Comparison of ENCODE assay signal across 8 cellular contexts in genomic region chr3:186783070-186783730, GRCh38. TPM values are rescaled to one million over a fixed set of nuclear protein-coding genes. Genes with fewer than 3 reads are reported as not detected.
DNase-seq lines count a peak whose midpoint lies in the region; ATAC-seq lines count a peak whose summit lies in the region.

TSS of gene EIF4A2 (plus strand) at chr3:186783577. CDS start at chr3:186783611, 34 bp downstream.

- peak within 1 kb of the TSS; percentile 90 for H2BK120ac ChIP-seq in mesenchymal stem cell (ENCODE audit: low read depth, low read length)

- CTCF ChIA-PET in activated CD8-positive, alpha-beta memory T cell treated with anti-CD3 and anti-CD28 coated beads, Interleukin-2, amount 10 ng/mL, durations not matched to agents 7 days and 5 days (lab: Charles Lee): interaction anchor here (1.0 to 3.4 kb wide), 8 partner anchors 11 to 356 kb away, joined by 3 to 24 read pairs (median 6); partner anchors contain the start of gene RPL39L

- H3K9ac ChIP-seq in HUES6 (ENCODE audit: low read length) (peak within 1 kb of the TSS; percentile 100), NT2/D1 (ENCODE audit: insufficient read length, low read depth) (peak within 1 kb of the TSS; percentile 100), mesenchymal stem cell (ENCODE audit: low read length) (peak within 1 kb of the TSS; percentile 99)

- peak within 1 kb of the TSS; percentile 80 for H3K4me3 ChIP-seq in HUES6 (ENCODE audit: low read depth, low read length)
- H3K4me3 ChIP-seq in NT2/D1 (ENCODE audit: insufficient read length, low read depth): peak within 1 kb of the TSS; percentile 99
- peak within 1 kb of the TSS; percentile 96 to 100 for H3K4me3 ChIP-seq in mesenchymal stem cell (ENCODE audit: insufficient read depth in 1 of 2, low read depth in 1 of 2, low read length in 2 of 2)

- peak within 1 kb of the TSS; percentile 91 for H4K8ac ChIP-seq in mesenchymal stem cell (ENCODE audit: low read length)

- H2AFZ ChIP-seq in mesenchymal stem cell (ENCODE audit: low read depth, low read length): peak within 1 kb of the TSS; percentile 61

- H3K4me1 ChIP-seq in HUES6 (ENCODE audit: control insufficient read depth, insufficient read depth, low read length) (0 out of 2 replicates have a peak, but pooled peaks cover 9% of the 10 kb centered on the region), NT2/D1 (ENCODE audit: insufficient read depth, insufficient read length) (no peaks in the 10 kb centered on the region), mesenchymal stem cell (ENCODE audit: control insufficient read depth, insufficient read depth, low read depth, low read length) (no peaks in the 10 kb centered on the region)

- H3K9me3 Mint-ChIP-seq in activated CD8-positive, alpha-beta memory T cell treated with anti-CD3 and anti-CD28 coated beads, Interleukin-2, amount 10 ng/mL, durations not matched to agents 7 days and 5 days (ENCODE audit: low read depth): no peaks in the 10 kb centered on the region
- no peaks in the 10 kb centered on the region for H3K9me3 Mint-ChIP-seq in effector memory CD8-positive, alpha-beta T cell

- peak within 1 kb of the TSS; percentile 100 for H3K27ac ChIP-seq in HUES6 (ENCODE audit: low read depth, low read length)
- H3K27ac ChIP-seq in mesenchymal stem cell (ENCODE audit: low read length, poor library complexity, severe bottlenecking): peak within 1 kb of the TSS; percentile 100

- DNase-seq in COLO829 (ENCODE audit: low spot score) (peak; percentile 93), NT2/D1 (ENCODE audit: low read depth, low spot score) (peak; percentile 86), mesenchymal stem cell (peak; percentile 93)
- peak; percentile 93 for DNase-seq in activated CD8-positive, alpha-beta memory T cell treated with anti-CD3 and anti-CD28 coated beads, Interleukin-2, amount 10 ng/mL, durations not matched to agents 7 days and 5 days
- peak; percentile 89 to 91 (median 90) for DNase-seq in effector memory CD8-positive, alpha-beta T cell
- DNase-seq in stimulated activated CD8-positive, alpha-beta memory T cell treated with anti-CD3 and anti-CD28 coated beads, Interleukin-12 subunit alpha, Interleukin-12 subunit beta, amount 100 ng/mL, for 1 hour (ENCODE audit: low read depth): peak; percentile 87

- H3K4me2 ChIP-seq in mesenchymal stem cell (ENCODE audit: low read length, poor library complexity, severe bottlenecking): peak within 1 kb of the TSS; percentile 82

- H3K27me3 ChIP-seq in HUES6 (ENCODE audit: control insufficient read depth, insufficient read depth, low read length) (no peaks in the 10 kb centered on the region), NT2/D1 (ENCODE audit: insufficient read depth, insufficient read length) (no peaks in the 10 kb centered on the region), mesenchymal stem cell (ENCODE audit: control insufficient read depth in 1 of 2, insufficient read depth in 1 of 2, low read length in 2 of 2) (no peaks in the 10 kb centered on the region)

- no peaks in the 10 kb centered on the region for H3K9me3 ChIP-seq in HUES6 (ENCODE audit: control insufficient read depth, insufficient read depth, low read depth, low read length)
- H3K9me3 ChIP-seq in NT2/D1 (ENCODE audit: insufficient read depth, low read length): no peaks in the 10 kb centered on the region
- no peaks in the 10 kb centered on the region for H3K9me3 ChIP-seq in mesenchymal stem cell (ENCODE audit: control insufficient read depth, low read length)

- peak within 1 kb of the TSS; percentile 87 for H4K91ac ChIP-seq in mesenchymal stem cell (ENCODE audit: low read length)

- H3K27ac Mint-ChIP-seq in activated CD8-positive, alpha-beta memory T cell treated with anti-CD3 and anti-CD28 coated beads, Interleukin-2, amount 10 ng/mL, durations not matched to agents 7 days and 5 days: peak within 1 kb of the TSS; percentile 100
- peak within 1 kb of the TSS; percentile 98 to 99 for H3K27ac Mint-ChIP-seq in effector memory CD8-positive, alpha-beta T cell

- peak within 1 kb of the TSS; percentile 76 for H2AK5ac ChIP-seq in mesenchymal stem cell (ENCODE audit: low read length, severe bottlenecking)

- H3K36me3 ChIP-seq in HUES6 (ENCODE audit: control insufficient read depth, insufficient read depth, low read length) (peaks cover 48% of the 10 kb centered on the region), NT2/D1 (ENCODE audit: insufficient read depth, insufficient read length, low read length) (peaks cover 48% of the 10 kb centered on the region), mesenchymal stem cell (ENCODE audit: control insufficient read depth in 1 of 2, insufficient read depth in 2 of 2, low read depth in 1 of 2, low read length in 2 of 2) (peaks cover 10 to 42% of the 10 kb centered on the region in 2 experiments)

- H3K23ac ChIP-seq in mesenchymal stem cell (ENCODE audit: low read length in 2 of 2): peak within 1 kb of the TSS; percentile 65 to 93

- peaks cover 2% of the 10 kb centered on the region for H3K27me3 Mint-ChIP-seq in activated CD8-positive, alpha-beta memory T cell treated with anti-CD3 and anti-CD28 coated beads, Interleukin-2, amount 10 ng/mL, durations not matched to agents 7 days and 5 days
- no peaks in the 10 kb centered on the region for H3K27me3 Mint-ChIP-seq in effector memory CD8-positive, alpha-beta T cell

- H3K18ac ChIP-seq in mesenchymal stem cell (ENCODE audit: low read depth in 1 of 2, low read length in 2 of 2): peak within 1 kb of the TSS; percentile 97 to 98

- peak within 1 kb of the TSS; percentile 100 for H3K4me3 Mint-ChIP-seq in activated CD8-positive, alpha-beta memory T cell treated with anti-CD3 and anti-CD28 coated beads, Interleukin-2, amount 10 ng/mL, durations not matched to agents 7 days and 5 days
- peak within 1 kb of the TSS; percentile 97 to 98 for H3K4me3 Mint-ChIP-seq in effector memory CD8-positive, alpha-beta T cell

- WGBS in mesenchymal stem cell: under 1% methylated on average over 59 of the region's 59 CpGs

- peaks cover 39% of the 10 kb centered on the region for H3K4me1 Mint-ChIP-seq in activated CD8-positive, alpha-beta memory T cell treated with anti-CD3 and anti-CD28 coated beads, Interleukin-2, amount 10 ng/mL, durations not matched to agents 7 days and 5 days
- H3K4me1 Mint-ChIP-seq in effector memory CD8-positive, alpha-beta T cell (ENCODE audit: low read depth in 2 of 2): peaks cover 42% of the 10 kb centered on the region in 2 donors

- H2BK5ac ChIP-seq in mesenchymal stem cell (ENCODE audit: low read depth, low read length, poor library complexity, severe bottlenecking): peak within 1 kb of the TSS; percentile 99

- peak within 1 kb of the TSS in 1 of 2 experiments; percentile 54 for H2BK12ac ChIP-seq in mesenchymal stem cell (ENCODE audit: low read length in 2 of 2)

- H3K14ac ChIP-seq in mesenchymal stem cell (ENCODE audit: low read length in 2 of 2): peak within 1 kb of the TSS; percentile 67 to 100

- H3K36me3 Mint-ChIP-seq in activated CD8-positive, alpha-beta memory T cell treated with anti-CD3 and anti-CD28 coated beads, Interleukin-2, amount 10 ng/mL, durations not matched to agents 7 days and 5 days: peaks cover 49% of the 10 kb centered on the region
- H3K36me3 Mint-ChIP-seq in effector memory CD8-positive, alpha-beta T cell (ENCODE audit: insufficient read depth): peaks cover 59% of the 10 kb centered on the region

- H3K79me1 ChIP-seq in mesenchymal stem cell (replicated peaks; ENCODE audit: low read length, poor library complexity, severe bottlenecking): no peaks in the 10 kb centered on the region

- peak within 1 kb of the TSS; percentile 67 for H2BK15ac ChIP-seq in mesenchymal stem cell (ENCODE audit: low read depth, poor library complexity, severe bottlenecking)

- peak; percentile 63 for ATAC-seq in GM21390 (IDR thresholded peaks at IDR 0.05; ENCODE audit: unreplicated experiment)
- peak; percentile 71 for ATAC-seq in activated CD8-positive, alpha-beta memory T cell treated with anti-CD3 and anti-CD28 coated beads, Interleukin-2, amount 10 ng/mL, durations not matched to agents 7 days and 5 days
- peak; percentile 75 for ATAC-seq in effector memory CD8-positive, alpha-beta T cell (replicated peaks)

- peak within 1 kb of the TSS; percentile 92 to 99 for H3K4ac ChIP-seq in mesenchymal stem cell (ENCODE audit: low read depth in 1 of 2, low read length in 2 of 2)

RNA-seq across cellular contexts. Expression of gene EIF4A2, which starts in this region (rescaled TPM):
- 100 to 1,000 TPM; 374 to 441 TPM for total RNA-seq in activated CD8-positive, alpha-beta memory T cell treated with anti-CD3 and anti-CD28 coated beads, Interleukin-2, amount 10 ng/mL, durations not matched to agents 7 days and 5 days
- 133 TPM for polyA plus RNA-seq in mesenchymal stem cell (2013, experiment 1 of 2)
- 135 TPM for polyA plus RNA-seq in mesenchymal stem cell (2013, experiment 2 of 2)

Comparison
In these comparisons a context has a peak if more than half of its experiments do, and no peak if none do; other contexts are left out.
1. Peak in every context shown above with its lines: DNase-seq, ATAC-seq, H3K4me3 ChIP-seq and H3K27ac ChIP-seq.